21 cellular contexts compared by ENCODE assay signal in the genomic region with DNA sequence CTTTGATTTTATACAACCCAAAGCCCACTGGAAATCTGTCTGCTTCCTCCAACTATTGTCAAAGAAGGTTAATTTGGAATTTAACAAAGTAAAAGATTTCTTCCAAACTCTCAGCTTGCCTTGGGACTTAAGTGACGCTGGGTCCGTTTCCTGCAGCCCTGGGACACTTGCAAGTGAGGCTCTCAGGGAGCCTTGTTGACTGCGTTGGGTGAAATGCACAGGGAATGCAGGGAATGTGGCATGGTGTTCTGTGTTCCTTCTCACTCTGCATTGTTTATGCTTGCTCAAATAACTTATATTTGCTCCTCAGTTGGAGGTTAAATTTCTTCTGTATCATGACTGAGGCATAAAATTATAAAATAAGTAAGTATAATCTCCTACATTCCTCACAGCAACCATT.
DNase-seq lines count a peak whose midpoint lies in the region; ATAC-seq and TF ChIP-seq lines count a peak whose summit lies in the region.
"Had no signal": no experiment of that assay in that cellular context is flagged by ENCODE, and none has a peak within 500 bp of the region (broad histone marks: within the 10 kb centered on the region; RNA-seq: fewer than 3 reads in every experiment).

No MANE protein-coding gene starts in this region.

- no TSS peak for BruUV-seq in Calu3 (replicated peaks; lab: Mats Ljungman, UMichigan)

- H3K27me3 Mint-ChIP-seq in Calu3 (ENCODE audit: unreplicated experiment): no peaks in the 10 kb centered on the region

- no peak overlapping the region for H3K4me3 Mint-ChIP-seq in Calu3 (ENCODE audit: low read depth, unreplicated experiment)
- H3K4me3 Mint-ChIP-seq: activated CD4-positive, alpha-beta T cell treated with anti-CD3 and anti-CD28 coated beads, Interleukin-2, amount 10 ng/mL, durations not matched to agents 7 days and 5 days; CD4-positive, CD25-positive, alpha-beta regulatory T cell had no signal

- no peak for TF ChIP-seq CTCF in Calu3 (IDR thresholded peaks at IDR 0.05; ENCODE audit: unreplicated experiment)

- intact Hi-C loops in Calu3 (cut with micrococcal nuclease; ENCODE audit: unreplicated experiment): no loop called here

- H3K27ac ChIP-seq in caudate nucleus (ENCODE audit: low read depth, low read length): peak overlapping the region; percentile 23

- no peaks in the 10 kb centered on the region for H3K36me3 Mint-ChIP-seq in Calu3 (ENCODE audit: insufficient read depth, unreplicated experiment)
- H3K36me3 Mint-ChIP-seq: CD4-positive, CD25-positive, alpha-beta regulatory T cell had no signal

- ATAC-seq in GM19463 (IDR thresholded peaks at IDR 0.05; ENCODE audit: unreplicated experiment): no peak
- ATAC-seq: stimulated activated naive CD8-positive, alpha-beta T cell treated with anti-CD3 and anti-CD28 coated beads, Interleukin-15, Interleukin-2, amounts not matched to agents 100 U/mL and 50 U/mL, for 24 hours had no signal

- no peaks in the 10 kb centered on the region for H3K4me1 Mint-ChIP-seq in Calu3 (ENCODE audit: low read depth, unreplicated experiment)
- H3K4me1 Mint-ChIP-seq: activated CD4-positive, alpha-beta T cell treated with anti-CD3 and anti-CD28 coated beads, Interleukin-2, amount 10 ng/mL, durations not matched to agents 7 days and 5 days; CD4-positive, CD25-positive, alpha-beta regulatory T cell had no signal

- DNase-seq in ELF-1 (ENCODE audit: low read depth, low spot score) (peak; percentile 55), caudate nucleus (lab: John Stamatoyannopoulos, UW) (no peak), islet precursor cell (peak; percentile 85), renal cortical epithelial cell (ENCODE audit: low read depth) (peak; percentile 13), NCI-H2227 (lab: John Stamatoyannopoulos, UW; ENCODE audit: unreplicated experiment) (no peak), Calu3 (no peak), NCI-H2107 treated with DMSO at 0.1 percent for 48 hours (lab: John Stamatoyannopoulos, UW; ENCODE audit: unreplicated experiment) (no peak)
- DNase-seq: activated CD4-positive, alpha-beta T cell treated with anti-CD3 and anti-CD28 coated beads, Interleukin-2, amount 10 ng/mL, durations not matched to agents 7 days and 5 days; activated gamma-delta T cell treated with Interleukin-2 at 50 U/mL for 16 hours; CD4-positive, CD25-positive, alpha-beta regulatory T cell; DMS153; H7; left cardiac atrium; NCI-H1092 treated with DMSO at 0.1 percent for 48 hours; NCI-H2081; NCI-H526; RPMI8226; stimulated activated naive CD8-positive, alpha-beta T cell treated with anti-CD3 and anti-CD28 coated beads, Interleukin-15, Interleukin-2, amounts not matched to agents 100 U/mL and 50 U/mL, for 24 hours; SW 1271; uterus had no signal

- H3K9me3 Mint-ChIP-seq in Calu3 (ENCODE audit: low read depth, unreplicated experiment): no peaks in the 10 kb centered on the region
- H3K9me3 Mint-ChIP-seq: activated CD4-positive, alpha-beta T cell treated with anti-CD3 and anti-CD28 coated beads, Interleukin-2, amount 10 ng/mL, durations not matched to agents 7 days and 5 days had no signal

- CTCF ChIA-PET in Calu3 (lab: Charles Lee): no interaction called here

- no peak overlapping the region for H3K27ac Mint-ChIP-seq in Calu3 (ENCODE audit: unreplicated experiment)
- H3K27ac Mint-ChIP-seq: activated CD4-positive, alpha-beta T cell treated with anti-CD3 and anti-CD28 coated beads, Interleukin-2, amount 10 ng/mL, durations not matched to agents 7 days and 5 days; CD4-positive, CD25-positive, alpha-beta regulatory T cell had no signal

Comparison
In these comparisons a context has a peak if more than half of its experiments do, and no peak if none do; other contexts are left out.
1. DNase-seq: peak in ELF-1 (single experiment), islet precursor cell (single experiment) and renal cortical epithelial cell (single experiment); none in caudate nucleus (0 of 61), NCI-H2227 (single experiment), Calu3 (single experiment) and NCI-H2107 treated with DMSO at 0.1 percent for 48 hours (single experiment).